Comparison of ENCODE assay signal across 16 cellular contexts in genomic region chr10:80509108-80509402, GRCh38. TPM values are rescaled to one million over a fixed set of nuclear protein-coding genes. Genes with fewer than 3 reads are reported as not detected.
DNase-seq lines count a peak whose midpoint lies in the region; ATAC-seq and TF ChIP-seq lines count a peak whose summit lies in the region.
"Had no signal": no experiment of that assay in that cellular context is flagged by ENCODE, and none has a peak within 500 bp of the region (broad histone marks: within the 10 kb centered on the region; RNA-seq: fewer than 3 reads in every experiment).

No MANE protein-coding gene starts in this region.

- H3K36me3 ChIP-seq in Caco-2 (ENCODE audit: control insufficient read depth, insufficient read depth, low read length) = peaks cover 11% of the 10 kb centered on the region
- peaks cover 69% of the 10 kb centered on the region for H3K36me3 ChIP-seq in RWPE2 (ENCODE audit: low read depth)
- H3K36me3 ChIP-seq in smooth muscle cell (ENCODE audit: low read depth) = no peaks in the 10 kb centered on the region

- H3K27ac ChIP-seq in RWPE2 (ENCODE audit: poor library complexity, severe bottlenecking) = peak overlapping the region; percentile 99
- peak overlapping the region; percentile 26 for H3K27ac ChIP-seq in foreskin keratinocyte
- peak overlapping the region; percentile 59 for H3K27ac ChIP-seq in smooth muscle cell (ENCODE audit: low read depth)

- peak overlapping the region; percentile 87 for H3K27ac Mint-ChIP-seq in Caco-2 (ENCODE audit: unreplicated experiment)
- no peak overlapping the region for H3K27ac Mint-ChIP-seq in stimulated activated memory B cell treated with anti-CD40 and anti-IgM and Interleukin-4, amounts not matched to agents 10 μg/mL and 1 μg/mL and 100 μg/mL, for 72 hours
- H3K27ac Mint-ChIP-seq in activated CD4-positive, alpha-beta T cell treated with anti-CD3 and anti-CD28 coated beads, Interleukin-2, amount 10 ng/mL, durations not matched to agents 7 days and 5 days = no peak overlapping the region
- H3K27ac Mint-ChIP-seq: activated B cell treated with CpG ODN at 0.5 μM for 24 hours, GM23338 had no signal

- no peaks in the 10 kb centered on the region for H3K27me3 Mint-ChIP-seq in Caco-2 (ENCODE audit: insufficient read depth, unreplicated experiment)
- H3K27me3 Mint-ChIP-seq in stimulated activated memory B cell treated with anti-CD40 and anti-IgM and Interleukin-4, amounts not matched to agents 10 μg/mL and 1 μg/mL and 100 μg/mL, for 72 hours = no peaks in the 10 kb centered on the region
- H3K27me3 Mint-ChIP-seq in activated CD4-positive, alpha-beta T cell treated with anti-CD3 and anti-CD28 coated beads, Interleukin-2, amount 10 ng/mL, durations not matched to agents 7 days and 5 days = no peaks in the 10 kb centered on the region
- H3K27me3 Mint-ChIP-seq: activated B cell treated with CpG ODN at 0.5 μM for 24 hours had no signal

- no peak for TF ChIP-seq CTCF in Caco-2 (IDR thresholded peaks at IDR 0.05; ENCODE audit: insufficient read depth in 1 of 2, low read depth in 1 of 2, low read length in 1 of 2, severe bottlenecking in 1 of 2, unreplicated experiment in 1 of 2)
- no peak for TF ChIP-seq CTCF in RWPE2 (IDR thresholded peaks at IDR 0.05; ENCODE audit: poor library complexity, severe bottlenecking)
- no peak for TF ChIP-seq CTCF in foreskin keratinocyte (conservative IDR thresholded peaks at IDR 0.05)
- no peak for TF ChIP-seq CTCF in smooth muscle cell (IDR thresholded peaks at IDR 0.05; ENCODE audit: borderline replicate concordance, insufficient read depth, poor library complexity, severe bottlenecking)

- POLR2A ChIA-PET in Caco-2 (lab: Charles Lee) = no interaction called here
- POLR2A ChIA-PET in activated CD4-positive, alpha-beta T cell treated with anti-CD3 and anti-CD28 coated beads, Interleukin-2, amount 10 ng/mL, durations not matched to agents 7 days and 5 days (lab: Charles Lee) = no interaction called here

- H4K20me1 ChIP-seq in smooth muscle cell (ENCODE audit: low read depth) = no peaks in the 10 kb centered on the region

- intact Hi-C loops in Caco-2 (cut with micrococcal nuclease; ENCODE audit: unreplicated experiment) = no loop called here

- ATAC-seq in RWPE2 (ENCODE audit: low read depth) = no peak
- ATAC-seq in foreskin keratinocyte = no peak
- no peak for ATAC-seq in stimulated activated memory B cell treated with anti-CD40 and anti-IgM and Interleukin-4, amounts not matched to agents 10 μg/mL and 1 μg/mL and 100 μg/mL, for 72 hours
- ATAC-seq: GM23338 had no signal

- H3F3A ChIP-seq in smooth muscle cell (ENCODE audit: low read depth) = peaks cover 17% of the 10 kb centered on the region

- peaks cover 38% of the 10 kb centered on the region for H3K4me1 Mint-ChIP-seq in Caco-2 (ENCODE audit: low read depth, unreplicated experiment)
- peaks cover 16% of the 10 kb centered on the region for H3K4me1 Mint-ChIP-seq in stimulated activated memory B cell treated with anti-CD40 and anti-IgM and Interleukin-4, amounts not matched to agents 10 μg/mL and 1 μg/mL and 100 μg/mL, for 72 hours
- peaks cover 49% of the 10 kb centered on the region for H3K4me1 Mint-ChIP-seq in activated CD4-positive, alpha-beta T cell treated with anti-CD3 and anti-CD28 coated beads, Interleukin-2, amount 10 ng/mL, durations not matched to agents 7 days and 5 days

- no peak overlapping the region for H3K4me3 Mint-ChIP-seq in Caco-2 (ENCODE audit: unreplicated experiment)
- H3K4me3 Mint-ChIP-seq in stimulated activated memory B cell treated with anti-CD40 and anti-IgM and Interleukin-4, amounts not matched to agents 10 μg/mL and 1 μg/mL and 100 μg/mL, for 72 hours = no peak overlapping the region
- no peak overlapping the region for H3K4me3 Mint-ChIP-seq in activated CD4-positive, alpha-beta T cell treated with anti-CD3 and anti-CD28 coated beads, Interleukin-2, amount 10 ng/mL, durations not matched to agents 7 days and 5 days
- H3K4me3 Mint-ChIP-seq: activated B cell treated with CpG ODN at 0.5 μM for 24 hours, GM23338 had no signal

- H2AFZ ChIP-seq in smooth muscle cell (ENCODE audit: low read depth) = no peak overlapping the region
- H2AFZ ChIP-seq: GM23338 had no signal

- BruUV-seq in Caco-2 (replicated peaks; lab: Mats Ljungman, UMichigan) = no TSS peak

- WGBS in smooth muscle cell (ENCODE audit: low lambda C conversion rate) = 93% methylated on average over 8 of the region's 8 CpGs

- H3K9me3 Mint-ChIP-seq in Caco-2 (ENCODE audit: unreplicated experiment) = no peaks in the 10 kb centered on the region
- H3K9me3 Mint-ChIP-seq in stimulated activated memory B cell treated with anti-CD40 and anti-IgM and Interleukin-4, amounts not matched to agents 10 μg/mL and 1 μg/mL and 100 μg/mL, for 72 hours = no peaks in the 10 kb centered on the region
- H3K9me3 Mint-ChIP-seq in activated CD4-positive, alpha-beta T cell treated with anti-CD3 and anti-CD28 coated beads, Interleukin-2, amount 10 ng/mL, durations not matched to agents 7 days and 5 days = no peaks in the 10 kb centered on the region
- H3K9me3 Mint-ChIP-seq: activated B cell treated with CpG ODN at 0.5 μM for 24 hours, GM23338 had no signal

- no peak overlapping the region for H3K9ac ChIP-seq in smooth muscle cell (ENCODE audit: low read depth)

- H3K9me3 ChIP-seq in Caco-2 (no peaks in the 10 kb centered on the region), RWPE2 (ENCODE audit: severe bottlenecking) (no peaks in the 10 kb centered on the region), smooth muscle cell (replicated peaks; ENCODE audit: low read depth) (no peaks in the 10 kb centered on the region)

- CTCF ChIA-PET in Caco-2 (lab: Charles Lee) = interaction anchor here (0.7 to 2.2 kb wide), 2 partner anchors 65 to 101 kb away, joined by 6 to 7 read pairs; partner anchors contain the start of gene PRXL2A
- CTCF ChIA-PET in activated CD4-positive, alpha-beta T cell treated with anti-CD3 and anti-CD28 coated beads, Interleukin-2, amount 10 ng/mL, durations not matched to agents 7 days and 5 days (lab: Charles Lee) = interaction anchor here (0.5 to 1.7 kb wide), 6 partner anchors 10 to 369 kb away, joined by 3 to 6 read pairs (median 3); no protein-coding TSS in a partner anchor

- no peak overlapping the region for H3K4me3 ChIP-seq in Caco-2 (ENCODE audit: low read depth, low read length)
- H3K4me3 ChIP-seq in RWPE2 (ENCODE audit: severe bottlenecking) = no peak overlapping the region
- no peak overlapping the region for H3K4me3 ChIP-seq in smooth muscle cell
- H3K4me3 ChIP-seq: GM23338 had no signal

- peaks cover 4% of the 10 kb centered on the region for H3K79me2 ChIP-seq in smooth muscle cell (ENCODE audit: low read depth)

- H3K27me3 ChIP-seq in Caco-2 (replicated peaks; ENCODE audit: control insufficient read depth, insufficient read depth, low read length) (no peaks in the 10 kb centered on the region), RWPE2 (ENCODE audit: insufficient read depth, poor library complexity, severe bottlenecking) (no peaks in the 10 kb centered on the region), foreskin keratinocyte (no peaks in the 10 kb centered on the region), smooth muscle cell (ENCODE audit: low read depth) (no peaks in the 10 kb centered on the region)

- DNase-seq in Caco-2 (no peak), RWPE2 (ENCODE audit: low spot score) (no peak), foreskin keratinocyte (no peak), smooth muscle cell (lab: John Stamatoyannopoulos, UW; ENCODE audit: unreplicated experiment) (no peak), retina (no peak)
- no peak for DNase-seq in activated CD4-positive, alpha-beta T cell treated with anti-CD3 and anti-CD28 coated beads, Interleukin-2, amount 10 ng/mL, durations not matched to agents 7 days and 5 days
- DNase-seq: activated B cell treated with CpG ODN at 0.5 μM for 24 hours, DMS79 treated with DMSO at 0.1 percent for 48 hours, glutamatergic neuron, NCI-H1048, NCI-H524, SHP77 treated with DMSO at 0.1 percent for 48 hours had no signal

- H3K4me1 ChIP-seq in Caco-2 (peaks cover 68% of the 10 kb centered on the region), RWPE2 (ENCODE audit: insufficient read depth, poor library complexity, severe bottlenecking) (peaks cover 70% of the 10 kb centered on the region), foreskin keratinocyte (peaks cover 56% of the 10 kb centered on the region), smooth muscle cell (ENCODE audit: low read depth) (peaks cover 25% of the 10 kb centered on the region)

- peak overlapping the region; percentile 39 for H3K4me2 ChIP-seq in smooth muscle cell
- H3K4me2 ChIP-seq: GM23338 had no signal

- H3K36me3 Mint-ChIP-seq in Caco-2 (ENCODE audit: insufficient read depth, unreplicated experiment) = peaks cover 100% of the 10 kb centered on the region
- peaks cover 38% of the 10 kb centered on the region for H3K36me3 Mint-ChIP-seq in stimulated activated memory B cell treated with anti-CD40 and anti-IgM and Interleukin-4, amounts not matched to agents 10 μg/mL and 1 μg/mL and 100 μg/mL, for 72 hours
- peaks cover 49% of the 10 kb centered on the region for H3K36me3 Mint-ChIP-seq in activated CD4-positive, alpha-beta T cell treated with anti-CD3 and anti-CD28 coated beads, Interleukin-2, amount 10 ng/mL, durations not matched to agents 7 days and 5 days (ENCODE audit: low read depth)

RNA-seq across cellular contexts. Expression of gene SH2D4B, which starts 28.6 kb away (rescaled TPM):
- total RNA-seq in Caco-2 (2022) (0.09 and 0.23 TPM in 2 replicates), foreskin keratinocyte (not detected in 2 replicates), smooth muscle cell (0.13 and 0.40 TPM in 2 replicates)
- polyA plus RNA-seq in foreskin keratinocyte (0.02 TPM in 1 of 2 replicates, not detected in the other), smooth muscle cell (not detected in 2 replicates)
- total RNA-seq in activated CD4-positive, alpha-beta T cell treated with anti-CD3 and anti-CD28 coated beads, Interleukin-2, amount 10 ng/mL, durations not matched to agents 7 days and 5 days = under 1 TPM; 0.07 to 0.10 TPM
- total RNA-seq: activated B cell treated with CpG ODN at 0.5 μM for 24 hours, GM23338, pulmonary artery endothelial cell had no signal
- polyA plus RNA-seq: BJ had no signal

RNA-seq across cellular contexts. Expression of gene TSPAN14, which starts 54.9 kb away (rescaled TPM):
- total RNA-seq in Caco-2 (2022) (138 and 140 TPM in 2 replicates), foreskin keratinocyte (105 and 139 TPM in 2 replicates), smooth muscle cell (39.8 and 42.7 TPM in 2 replicates)
- polyA plus RNA-seq in foreskin keratinocyte (76.4 and 110 TPM in 2 replicates), smooth muscle cell (46.3 and 82.5 TPM in 2 replicates)
- 100 to 1,000 TPM; 127 to 143 TPM for total RNA-seq in activated CD4-positive, alpha-beta T cell treated with anti-CD3 and anti-CD28 coated beads, Interleukin-2, amount 10 ng/mL, durations not matched to agents 7 days and 5 days

Comparison
In these comparisons a context has a peak if more than half of its experiments do, and no peak if none do; other contexts are left out.
1. H3K27ac ChIP-seq: peak in every context shown above with its lines; median percentile 99 in RWPE2; 59 in smooth muscle cell; 26 in foreskin keratinocyte.